Comparison of ENCODE assay signal across 8 cellular contexts in the genomic region with DNA sequence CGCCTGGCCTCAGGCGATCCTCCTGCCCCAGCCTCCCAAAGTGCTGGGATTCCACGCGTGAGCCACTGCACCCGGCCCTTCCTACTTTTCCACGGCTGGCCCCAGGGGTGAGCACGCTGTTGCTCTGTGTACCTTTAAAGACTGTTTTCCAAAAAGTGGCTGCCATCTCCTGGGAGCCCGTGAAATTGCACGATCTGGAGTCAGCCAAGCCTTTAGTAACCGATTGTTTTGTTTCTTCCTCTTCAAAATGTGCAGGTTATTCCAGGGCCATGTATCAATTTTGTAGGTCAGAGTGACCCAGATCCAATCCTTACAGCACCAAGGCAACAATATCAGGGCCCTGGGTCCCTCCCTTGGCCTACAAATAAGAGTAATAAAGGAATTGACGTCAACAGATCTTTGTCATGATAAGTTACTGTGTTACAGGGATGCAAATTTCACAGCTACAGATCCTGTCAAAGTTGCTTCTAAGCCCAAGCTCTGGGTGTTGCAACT.
DNase-seq lines count a peak whose midpoint lies in the region; ATAC-seq and TF ChIP-seq lines count a peak whose summit lies in the region.

No MANE protein-coding gene starts in this region.

- H3K9me3 Mint-ChIP-seq in activated T-cell treated with anti-CD3 and anti-CD28 coated beads, Interleukin-2, amount 50 U/mL, for 24 hours = no peaks in the 10 kb centered on the region

- DNase-seq in AG09319 (ENCODE audit: extremely low read depth, low read depth) (peak; percentile 18), NCI-H2227 treated with DMSO at 0.1 percent for 48 hours (lab: John Stamatoyannopoulos, UW) (peak; percentile 58), fibroblast of the conjunctiva (ENCODE audit: low read depth) (peak; percentile 28), nucleus accumbens (lab: John Stamatoyannopoulos, UW) (peak in 33 of 56 donors; percentile 8 to 79 (median 39))
- DNase-seq in activated T-cell treated with anti-CD3 and anti-CD28 coated beads, Interleukin-2, amount 50 U/mL, for 24 hours = peak; percentile 39

- no peak overlapping the region for H3K4me3 Mint-ChIP-seq in activated T-cell treated with anti-CD3 and anti-CD28 coated beads, Interleukin-2, amount 50 U/mL, for 24 hours

- peak; percentile 83 for TF ChIP-seq CTCF in AG09319 (IDR thresholded peaks at IDR 0.05; ENCODE audit: low read depth, low read length)

- H3K4me1 Mint-ChIP-seq in activated T-cell treated with anti-CD3 and anti-CD28 coated beads, Interleukin-2, amount 50 U/mL, for 24 hours (ENCODE audit: low read depth) = peaks cover 20% of the 10 kb centered on the region

- peak overlapping the region; percentile 18 for H3K27ac Mint-ChIP-seq in activated T-cell treated with anti-CD3 and anti-CD28 coated beads, Interleukin-2, amount 50 U/mL, for 24 hours

- peaks cover 49% of the 10 kb centered on the region for H3K27me3 Mint-ChIP-seq in activated T-cell treated with anti-CD3 and anti-CD28 coated beads, Interleukin-2, amount 50 U/mL, for 24 hours

- H3K36me3 Mint-ChIP-seq in activated T-cell treated with anti-CD3 and anti-CD28 coated beads, Interleukin-2, amount 50 U/mL, for 24 hours (ENCODE audit: low read depth) = no peaks in the 10 kb centered on the region

- peak; percentile 58 for ATAC-seq in GM18498 (IDR thresholded peaks at IDR 0.05; ENCODE audit: unreplicated experiment)
- peak; percentile 60 for ATAC-seq in HG03196 (IDR thresholded peaks at IDR 0.05; ENCODE audit: unreplicated experiment)
- no peak for ATAC-seq in GM19324 (IDR thresholded peaks at IDR 0.05; ENCODE audit: low FRiP score, unreplicated experiment)
